In genomic region chr10:93596539-93596938, GRCh38 we compare ENCODE assay signal across 1 cellular context.
TF ChIP-seq lines count a peak whose summit lies in the region.

No MANE protein-coding gene starts in this region.

TF ChIP-seq in HepG2, 621 proteins besides CTCF, POLR2A, EP300 and RAD21 (continued from another document and continues in another):
- TF ChIP-seq ZNF513 (CRISPR knock-in tag; conservative IDR thresholded peaks at IDR 0.05) = no peak
- TF ChIP-seq IKZF5 (CRISPR knock-in tag; IDR thresholded peaks at IDR 0.05) = no peak
- no peak for TF ChIP-seq TOPORS (CRISPR knock-in tag; IDR thresholded peaks at IDR 0.05)
- no peak for TF ChIP-seq NFRKB (IDR thresholded peaks at IDR 0.05)
- TF ChIP-seq TRIM22 (IDR thresholded peaks at IDR 0.05) = no peak
- TF ChIP-seq HNRNPL (IDR thresholded peaks at IDR 0.05; ENCODE audit: low read depth, low read length) = peak; percentile 36; the same call in 1 of the 2 replicates
- TF ChIP-seq MBD4 (IDR thresholded peaks at IDR 0.05; ENCODE audit: borderline replicate concordance, low read length) = no peak
- TF ChIP-seq ZBTB46 (CRISPR knock-in tag; IDR thresholded peaks at IDR 0.05; ENCODE audit: borderline replicate concordance) = no peak
- no peak for TF ChIP-seq TGIF2 (CRISPR knock-in tag; IDR thresholded peaks at IDR 0.05)
- no peak for TF ChIP-seq ZNF784 (CRISPR knock-in tag; IDR thresholded peaks at IDR 0.05; ENCODE audit: borderline replicate concordance)
- no peak for TF ChIP-seq YY1 (IDR thresholded peaks at IDR 0.05; ENCODE audit: insufficient read depth, insufficient replicate concordance, low read depth, low read length)
- no peak for TF ChIP-seq ZFP82 (CRISPR knock-in tag; IDR thresholded peaks at IDR 0.05; ENCODE audit: borderline replicate concordance)
- TF ChIP-seq ZNF644 (CRISPR knock-in tag; IDR thresholded peaks at IDR 0.05; ENCODE audit: low read depth) = 0 out of 2 replicates have a peak, but pooled peaks have one; percentile 25
- no peak for TF ChIP-seq ZNF75D (CRISPR knock-in tag; IDR thresholded peaks at IDR 0.05; ENCODE audit: borderline replicate concordance)
- TF ChIP-seq TCF12 (IDR thresholded peaks at IDR 0.05) = no peak
- no peak for TF ChIP-seq TCF12 (CRISPR knock-in tag; IDR thresholded peaks at IDR 0.05)
- TF ChIP-seq NAIF1 (CRISPR knock-in tag; IDR thresholded peaks at IDR 0.05; ENCODE audit: borderline replicate concordance) = no peak
- TF ChIP-seq HMGXB4 (CRISPR knock-in tag; IDR thresholded peaks at IDR 0.05; ENCODE audit: borderline replicate concordance in 1 of 2, low read depth in 1 of 2) = peak in 1 of 2 experiments; percentile 52; a peak in 2 of 4 replicates
- TF ChIP-seq ZSCAN5A (CRISPR knock-in tag; IDR thresholded peaks at IDR 0.05; ENCODE audit: borderline replicate concordance) = no peak
- no peak for TF ChIP-seq ZFP36L1 (CRISPR knock-in tag; IDR thresholded peaks at IDR 0.05)
- TF ChIP-seq SNAPC5 (CRISPR knock-in tag; IDR thresholded peaks at IDR 0.05; ENCODE audit: borderline replicate concordance) = no peak
- no peak for TF ChIP-seq LBX2 (CRISPR knock-in tag; IDR thresholded peaks at IDR 0.05; ENCODE audit: borderline replicate concordance)
- no peak for TF ChIP-seq CREB3 (CRISPR knock-in tag; IDR thresholded peaks at IDR 0.05)
- TF ChIP-seq KDM3A (CRISPR knock-in tag; IDR thresholded peaks at IDR 0.05; ENCODE audit: low read depth) = no peak
- no peak for TF ChIP-seq TFDP2 (CRISPR knock-in tag; IDR thresholded peaks at IDR 0.05)
- no peak for TF ChIP-seq ZNF34 (CRISPR knock-in tag; IDR thresholded peaks at IDR 0.05; ENCODE audit: borderline replicate concordance)
- peak; percentile 86; the same call in 1 of the 2 replicates for TF ChIP-seq ZC3H4 (CRISPR knock-in tag; IDR thresholded peaks at IDR 0.05; ENCODE audit: borderline replicate concordance)
- no peak for TF ChIP-seq GTF3A (CRISPR knock-in tag; conservative IDR thresholded peaks at IDR 0.05)
- no peak for TF ChIP-seq ETV6 (CRISPR knock-in tag; conservative IDR thresholded peaks at IDR 0.05)
- no peak for TF ChIP-seq ETV5 (CRISPR knock-in tag; IDR thresholded peaks at IDR 0.05; ENCODE audit: borderline replicate concordance)
- TF ChIP-seq NR2F6 (IDR thresholded peaks at IDR 0.05) = no peak
- no peak for TF ChIP-seq NR2F6 (CRISPR knock-in tag; IDR thresholded peaks at IDR 0.05)
- TF ChIP-seq LCORL (IDR thresholded peaks at IDR 0.05) = no peak
- TF ChIP-seq LCORL (CRISPR knock-in tag; IDR thresholded peaks at IDR 0.05) = peak; percentile 57
- no peak for TF ChIP-seq KLF11 (CRISPR knock-in tag; IDR thresholded peaks at IDR 0.05)
- TF ChIP-seq ZBTB33 (CRISPR knock-in tag; IDR thresholded peaks at IDR 0.05) = peak; percentile 99
- no peak for TF ChIP-seq NCOR1 (IDR thresholded peaks at IDR 0.05; ENCODE audit: borderline replicate concordance, low read length)
- no peak for TF ChIP-seq ZNF674 (CRISPR knock-in tag; IDR thresholded peaks at IDR 0.05; ENCODE audit: low read depth)
- TF ChIP-seq ZNF746 (CRISPR knock-in tag; IDR thresholded peaks at IDR 0.05) = no peak
- no peak for TF ChIP-seq ZNF691 (CRISPR knock-in tag; IDR thresholded peaks at IDR 0.05; ENCODE audit: borderline replicate concordance, low read depth)
- no peak; the same call in none of the 2 replicates for TF ChIP-seq POLR2G (IDR thresholded peaks at IDR 0.05; ENCODE audit: low read depth, low read length)
- TF ChIP-seq CHCHD3 (CRISPR knock-in tag; IDR thresholded peaks at IDR 0.05) = no peak
- TF ChIP-seq KDM5A (IDR thresholded peaks at IDR 0.05; ENCODE audit: borderline replicate concordance, low read length) = no peak
- no peak for TF ChIP-seq STAG1 (CRISPR knock-in tag; IDR thresholded peaks at IDR 0.05)
- no peak for TF ChIP-seq FOXA1 (IDR thresholded peaks at IDR 0.05)
- TF ChIP-seq FOXA1 (CRISPR knock-in tag; IDR thresholded peaks at IDR 0.05) = no peak
- no peak for TF ChIP-seq ZNF629 (CRISPR knock-in tag; conservative IDR thresholded peaks at IDR 0.05)
- no peak for TF ChIP-seq BCL3 (CRISPR knock-in tag; IDR thresholded peaks at IDR 0.05)
